1 cellular context compared by ENCODE assay signal in genomic region chrX:135521405-135522131, GRCh38.
TF ChIP-seq lines count a peak whose summit lies in the region.

No MANE protein-coding gene starts in this region.

TF ChIP-seq in SK-N-SH, 30 proteins besides CTCF, POLR2A, EP300 and RAD21 (continued from another document):
- TF ChIP-seq ZBTB33 (IDR thresholded peaks at IDR 0.05; ENCODE audit: borderline replicate concordance, low read depth), result no peak
- TF ChIP-seq MEF2A (IDR thresholded peaks at IDR 0.05; ENCODE audit: borderline replicate concordance, low read depth), result no peak
- TF ChIP-seq SIN3A (IDR thresholded peaks at IDR 0.05; ENCODE audit: borderline replicate concordance, low read depth, low read length), result no peak
- TF ChIP-seq FOXM1 (IDR thresholded peaks at IDR 0.05; ENCODE audit: low read depth), result no peak
- no peak for TF ChIP-seq USF2 (IDR thresholded peaks at IDR 0.05; ENCODE audit: borderline replicate concordance, low read depth, low read length)
- TF ChIP-seq YY1 (IDR thresholded peaks at IDR 0.05; ENCODE audit: low read depth), result peak; percentile 75
- TF ChIP-seq GABPA (IDR thresholded peaks at IDR 0.05; ENCODE audit: low read depth), result peak; percentile 51
- peak; percentile 12 for TF ChIP-seq MXI1 (IDR thresholded peaks at IDR 0.05; ENCODE audit: low read depth, low read length)
- TF ChIP-seq TAF1 (IDR thresholded peaks at IDR 0.05; ENCODE audit: borderline replicate concordance, low read depth, low read length), result peak; percentile 41; the same call in 1 of the 2 replicates
- no peak for TF ChIP-seq NFIC (IDR thresholded peaks at IDR 0.05; ENCODE audit: borderline replicate concordance)
- TF ChIP-seq, protein P1, sequence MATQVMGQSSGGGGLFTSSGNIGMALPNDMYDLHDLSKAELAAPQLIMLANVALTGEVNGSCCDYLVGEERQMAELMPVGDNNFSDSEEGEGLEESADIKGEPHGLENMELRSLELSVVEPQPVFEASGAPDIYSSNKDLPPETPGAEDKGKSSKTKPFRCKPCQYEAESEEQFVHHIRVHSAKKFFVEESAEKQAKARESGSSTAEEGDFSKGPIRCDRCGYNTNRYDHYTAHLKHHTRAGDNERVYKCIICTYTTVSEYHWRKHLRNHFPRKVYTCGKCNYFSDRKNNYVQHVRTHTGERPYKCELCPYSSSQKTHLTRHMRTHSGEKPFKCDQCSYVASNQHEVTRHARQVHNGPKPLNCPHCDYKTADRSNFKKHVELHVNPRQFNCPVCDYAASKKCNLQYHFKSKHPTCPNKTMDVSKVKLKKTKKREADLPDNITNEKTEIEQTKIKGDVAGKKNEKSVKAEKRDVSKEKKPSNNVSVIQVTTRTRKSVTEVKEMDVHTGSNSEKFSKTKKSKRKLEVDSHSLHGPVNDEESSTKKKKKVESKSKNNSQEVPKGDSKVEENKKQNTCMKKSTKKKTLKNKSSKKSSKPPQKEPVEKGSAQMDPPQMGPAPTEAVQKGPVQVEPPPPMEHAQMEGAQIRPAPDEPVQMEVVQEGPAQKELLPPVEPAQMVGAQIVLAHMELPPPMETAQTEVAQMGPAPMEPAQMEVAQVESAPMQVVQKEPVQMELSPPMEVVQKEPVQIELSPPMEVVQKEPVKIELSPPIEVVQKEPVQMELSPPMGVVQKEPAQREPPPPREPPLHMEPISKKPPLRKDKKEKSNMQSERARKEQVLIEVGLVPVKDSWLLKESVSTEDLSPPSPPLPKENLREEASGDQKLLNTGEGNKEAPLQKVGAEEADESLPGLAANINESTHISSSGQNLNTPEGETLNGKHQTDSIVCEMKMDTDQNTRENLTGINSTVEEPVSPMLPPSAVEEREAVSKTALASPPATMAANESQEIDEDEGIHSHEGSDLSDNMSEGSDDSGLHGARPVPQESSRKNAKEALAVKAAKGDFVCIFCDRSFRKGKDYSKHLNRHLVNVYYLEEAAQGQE (IDR thresholded peaks at IDR 0.05; ENCODE audit: low read depth, low read length), result no peak
